Comparison of ENCODE assay signal across 28 cellular contexts in genomic region chrX:37679888-37680287, GRCh38.
"Had no signal": no experiment of that assay in that cellular context is flagged by ENCODE, and none has a peak within 500 bp of the region (broad histone marks: within the 10 kb centered on the region; RNA-seq: fewer than 3 reads in every experiment).

No MANE protein-coding gene starts in this region.

- H3K4me3 ChIP-seq: ascending aorta, PC-9 had no signal

- H3K36me3 Mint-ChIP-seq: activated naive CD4-positive, alpha-beta T cell treated with anti-CD3 and anti-CD28 coated beads, Interleukin-2, amount 50 U/mL, for 72 hours; brain; T-cell had no signal

- H3K27ac Mint-ChIP-seq: activated B cell treated with CpG ODN at 0.5 μM for 24 hours; activated CD4-positive, alpha-beta T cell treated with anti-CD3 and anti-CD28 coated beads, Interleukin-2, amount 10 ng/mL, durations not matched to agents 24 days and 14 days; activated naive CD4-positive, alpha-beta T cell treated with anti-CD3 and anti-CD28 coated beads, Interleukin-2, amount 50 U/mL, for 72 hours; activated naive CD8-positive, alpha-beta T cell treated with anti-CD3 and anti-CD28 coated beads, Interleukin-2, amount 50 U/mL, for 24 hours; brain; T-cell had no signal

- H3K4me1 Mint-ChIP-seq: activated B cell treated with CpG ODN at 0.5 μM for 24 hours; activated CD4-positive, alpha-beta T cell treated with anti-CD3 and anti-CD28 coated beads, Interleukin-2, amount 10 ng/mL, durations not matched to agents 24 days and 14 days; activated naive CD8-positive, alpha-beta T cell treated with anti-CD3 and anti-CD28 coated beads, Interleukin-2, amount 50 U/mL, for 24 hours; central memory CD8-positive, alpha-beta T cell; T-cell had no signal

- H3K4me3 Mint-ChIP-seq: activated B cell treated with CpG ODN at 0.5 μM for 24 hours; activated CD4-positive, alpha-beta T cell treated with anti-CD3 and anti-CD28 coated beads, Interleukin-2, amount 10 ng/mL, durations not matched to agents 24 days and 14 days; activated naive CD8-positive, alpha-beta T cell treated with anti-CD3 and anti-CD28 coated beads, Interleukin-2, amount 50 U/mL, for 24 hours; activated T-cell treated with anti-CD3 and anti-CD28 coated beads, Interleukin-2, amount 50 U/mL, for 4 hours; brain; central memory CD8-positive, alpha-beta T cell; T-cell had no signal

- DNase-seq: activated B cell treated with CpG ODN at 0.5 μM for 24 hours; activated CD4-positive, alpha-beta T cell treated with anti-CD3 and anti-CD28 coated beads for 1 hour; activated CD4-positive, alpha-beta T cell treated with anti-CD3 and anti-CD28 coated beads, Interleukin-2, amount 10 ng/mL, durations not matched to agents 24 days and 14 days; activated CD4-positive, alpha-beta T cell treated with anti-CD3 and anti-CD28 coated beads, Interleukin-2, amount 50 U/mL, for 48 hours; activated effector memory CD4-positive, alpha-beta T cell treated with anti-CD3 and anti-CD28 coated beads, Interleukin-2, amount 50 U/mL, for 16 hours; activated naive CD4-positive, alpha-beta T cell treated with Interleukin-2 at 50 U/mL for 16 hours; activated naive CD8-positive, alpha-beta T cell treated with anti-CD3 and anti-CD28 coated beads, Interleukin-2, amount 50 U/mL, for 24 hours; activated T-cell treated with anti-CD3 and anti-CD28 coated beads, Interleukin-2, amount 50 U/mL, for 4 hours; amniotic stem cell; Kasumi-1; KBM-7; NCI-H1092 treated with DMSO at 0.1 percent for 48 hours; NCI-H1417 treated with DMSO at 0.1 percent for 48 hours; NCI-H1694; NCI-H2029; NCI-H2107; NCI-H2171 treated with DMSO at 0.1 percent for 48 hours; NCI-H345; NCI-H510A; PC-9; SHP77 treated with DMSO at 0.1 percent for 48 hours; T-cell; T-helper 2 cell; T1000 had no signal

- H3K27ac ChIP-seq: ascending aorta, PC-9 had no signal

- H3K36me3 ChIP-seq: ascending aorta had no signal

- H3K4me1 ChIP-seq: ascending aorta had no signal

- H3K9me3 Mint-ChIP-seq: activated B cell treated with CpG ODN at 0.5 μM for 24 hours; activated CD4-positive, alpha-beta T cell treated with anti-CD3 and anti-CD28 coated beads, Interleukin-2, amount 10 ng/mL, durations not matched to agents 24 days and 14 days; activated naive CD4-positive, alpha-beta T cell treated with anti-CD3 and anti-CD28 coated beads, Interleukin-2, amount 50 U/mL, for 72 hours; activated naive CD8-positive, alpha-beta T cell treated with anti-CD3 and anti-CD28 coated beads, Interleukin-2, amount 50 U/mL, for 24 hours; activated T-cell treated with anti-CD3 and anti-CD28 coated beads, Interleukin-2, amount 50 U/mL, for 4 hours; brain; central memory CD8-positive, alpha-beta T cell; T-cell had no signal

- H3K27me3 ChIP-seq: ascending aorta had no signal

- ATAC-seq: activated naive CD4-positive, alpha-beta T cell treated with anti-CD3 and anti-CD28 coated beads, Interleukin-2, amount 50 U/mL, for 72 hours; activated naive CD8-positive, alpha-beta T cell treated with anti-CD3 and anti-CD28 coated beads, Interleukin-2, amount 50 U/mL, for 24 hours; activated T-cell treated with anti-CD3 and anti-CD28 coated beads, Interleukin-2, amount 50 U/mL, for 4 hours; T-cell had no signal

- H3K27me3 Mint-ChIP-seq: activated B cell treated with CpG ODN at 0.5 μM for 24 hours; activated CD4-positive, alpha-beta T cell treated with anti-CD3 and anti-CD28 coated beads, Interleukin-2, amount 10 ng/mL, durations not matched to agents 24 days and 14 days; activated naive CD8-positive, alpha-beta T cell treated with anti-CD3 and anti-CD28 coated beads, Interleukin-2, amount 50 U/mL, for 24 hours; brain; central memory CD8-positive, alpha-beta T cell had no signal

- H3K9me3 ChIP-seq: ascending aorta had no signal
